In genomic region chr7:13106513-13106912, GRCh38 we compare ENCODE assay signal across 19 cellular contexts.
"Had no signal": no experiment of that assay in that cellular context is flagged by ENCODE, and none has a peak within 500 bp of the region (broad histone marks: within the 10 kb centered on the region; RNA-seq: fewer than 3 reads in every experiment).

No MANE protein-coding gene starts in this region.

- H3K27ac ChIP-seq: esophagus muscularis mucosa, heart left ventricle, stomach, thoracic aorta had no signal

- H3K36me3 Mint-ChIP-seq: naive thymus-derived CD4-positive, alpha-beta T cell had no signal

- H3K4me3 ChIP-seq: esophagus muscularis mucosa, heart left ventricle, lung, stomach, thoracic aorta had no signal

- FAIRE-seq: urothelium cell line had no signal

- ATAC-seq: effector memory CD8-positive, alpha-beta T cell; heart left ventricle; left colon; left ventricle myocardium superior; naive thymus-derived CD4-positive, alpha-beta T cell had no signal

- H3K9me3 ChIP-seq: esophagus muscularis mucosa, thoracic aorta had no signal

- H3K36me3 ChIP-seq: esophagus muscularis mucosa, heart left ventricle, stomach, thoracic aorta had no signal

- H3K27ac Mint-ChIP-seq: dendritic cell treated with granulocyte-macrophage colony-stimulating factor and Interleukin-4, amounts not matched to agents 40 ng/mL and 50 ng/mL, for 4 days; effector memory CD8-positive, alpha-beta T cell; naive thymus-derived CD4-positive, alpha-beta T cell; stimulated activated naive B cell treated with anti-CD40 and anti-IgM and Interleukin-4, amounts not matched to agents 10 μg/mL and 1 μg/mL and 100 μg/mL, for 72 hours had no signal

- H3K4me3 Mint-ChIP-seq: dendritic cell treated with granulocyte-macrophage colony-stimulating factor and Interleukin-4, amounts not matched to agents 40 ng/mL and 50 ng/mL, for 4 days; effector memory CD8-positive, alpha-beta T cell; naive thymus-derived CD4-positive, alpha-beta T cell; stimulated activated naive B cell treated with anti-CD40 and anti-IgM and Interleukin-4, amounts not matched to agents 10 μg/mL and 1 μg/mL and 100 μg/mL, for 72 hours had no signal

- DNase-seq: effector memory CD8-positive, alpha-beta T cell; foreskin melanocyte; heart left ventricle; hippocampal formation; left colon; left ventricle myocardium superior; mesendoderm; naive thymus-derived CD4-positive, alpha-beta T cell; posterior cingulate gyrus; stimulated activated CD4-positive, alpha-beta T cell treated with anti-CD3 and anti-CD28 coated beads, Interleukin-4, amount 100 ng/mL, for 1 hour; stimulated activated naive B cell treated with anti-CD40 and anti-IgM and Interleukin-4, amounts not matched to agents 10 μg/mL and 1 μg/mL and 100 μg/mL, for 72 hours; stomach; substantia nigra; trophoblast cell had no signal

- H3K27me3 ChIP-seq: esophagus muscularis mucosa, heart left ventricle, stomach had no signal

- H3K4me1 ChIP-seq: esophagus muscularis mucosa, heart left ventricle had no signal

- H3K27me3 Mint-ChIP-seq: dendritic cell treated with granulocyte-macrophage colony-stimulating factor and Interleukin-4, amounts not matched to agents 40 ng/mL and 50 ng/mL, for 4 days; effector memory CD8-positive, alpha-beta T cell; stimulated activated naive B cell treated with anti-CD40 and anti-IgM and Interleukin-4, amounts not matched to agents 10 μg/mL and 1 μg/mL and 100 μg/mL, for 72 hours had no signal

- H3K9me3 Mint-ChIP-seq: dendritic cell treated with granulocyte-macrophage colony-stimulating factor and Interleukin-4, amounts not matched to agents 40 ng/mL and 50 ng/mL, for 4 days; effector memory CD8-positive, alpha-beta T cell; stimulated activated naive B cell treated with anti-CD40 and anti-IgM and Interleukin-4, amounts not matched to agents 10 μg/mL and 1 μg/mL and 100 μg/mL, for 72 hours had no signal
